Comparison of ENCODE assay signal across 26 cellular contexts in genomic region chr4:8719421-8719820, GRCh38.
"Had no signal": no experiment of that assay in that cellular context is flagged by ENCODE, and none has a peak within 500 bp of the region (broad histone marks: within the 10 kb centered on the region; RNA-seq: fewer than 3 reads in every experiment).

No MANE protein-coding gene starts in this region.

- H3K36me3 Mint-ChIP-seq: activated CD4-positive, alpha-beta memory T cell treated with anti-CD3 and anti-CD28 coated beads for 36 hours; activated naive CD8-positive, alpha-beta T cell treated with anti-CD3 and anti-CD28 coated beads for 36 hours had no signal

- H3K27me3 ChIP-seq: pancreas, right atrium auricular region, uterus had no signal

- H3K36me3 ChIP-seq: esophagus squamous epithelium, gastroesophageal sphincter, left lung, neutrophil, pancreas, right atrium auricular region, tibial artery, uterus had no signal

- H3K27ac ChIP-seq: coronary artery, esophagus squamous epithelium, gastroesophageal sphincter, left lung, neutrophil, pancreas, psoas muscle, right atrium auricular region, tibial artery, uterus had no signal

- H3K4me3 Mint-ChIP-seq: activated B cell treated with CpG ODN at 0.5 μM for 24 hours; activated CD4-positive, alpha-beta memory T cell treated with anti-CD3 and anti-CD28 coated beads for 36 hours; activated naive CD8-positive, alpha-beta T cell treated with anti-CD3 and anti-CD28 coated beads for 36 hours; activated T-helper 1 cell treated with anti-CD3 and anti-CD28 coated beads, Interleukin-12 subunit alpha, Interleukin-12 subunit beta, Interleukin-2, Interleukin-4 antibody, amounts not matched to agents 30 ng/mL and 10 ng/mL and 1 ng/mL, durations not matched to agents 14 hours and 24 hours and 36 hours; endodermal cell; nephron; stimulated activated naive CD8-positive, alpha-beta T cell treated with anti-CD3 and anti-CD28 coated beads, Interleukin-15, Interleukin-2, amounts not matched to agents 100 ng/mL and 50 ng/mL, for 24 hours had no signal

- H3K4me3 ChIP-seq: coronary artery, esophagus squamous epithelium, gastroesophageal sphincter, left lung, pancreas, psoas muscle, right atrium auricular region, tibial artery, uterus had no signal

- H3K27me3 Mint-ChIP-seq: activated B cell treated with CpG ODN at 0.5 μM for 24 hours; activated CD4-positive, alpha-beta memory T cell treated with anti-CD3 and anti-CD28 coated beads for 36 hours; stimulated activated naive CD8-positive, alpha-beta T cell treated with anti-CD3 and anti-CD28 coated beads, Interleukin-15, Interleukin-2, amounts not matched to agents 100 ng/mL and 50 ng/mL, for 24 hours had no signal

- H3K4me1 Mint-ChIP-seq: activated B cell treated with CpG ODN at 0.5 μM for 24 hours; activated naive CD8-positive, alpha-beta T cell treated with anti-CD3 and anti-CD28 coated beads for 36 hours; endodermal cell had no signal

- H3K27ac Mint-ChIP-seq: activated B cell treated with CpG ODN at 0.5 μM for 24 hours; activated CD4-positive, alpha-beta memory T cell treated with anti-CD3 and anti-CD28 coated beads for 36 hours; activated naive CD8-positive, alpha-beta T cell treated with anti-CD3 and anti-CD28 coated beads for 36 hours; activated T-helper 1 cell treated with anti-CD3 and anti-CD28 coated beads, Interleukin-12 subunit alpha, Interleukin-12 subunit beta, Interleukin-2, Interleukin-4 antibody, amounts not matched to agents 30 ng/mL and 10 ng/mL and 1 ng/mL, durations not matched to agents 14 hours and 24 hours and 36 hours; endodermal cell; nephron; stimulated activated naive CD8-positive, alpha-beta T cell treated with anti-CD3 and anti-CD28 coated beads, Interleukin-15, Interleukin-2, amounts not matched to agents 100 ng/mL and 50 ng/mL, for 24 hours had no signal

- FAIRE-seq: bronchial epithelial cell, islet of Langerhans, pancreas, TTC549 had no signal

- H3K4me1 ChIP-seq: esophagus squamous epithelium, gastroesophageal sphincter, left lung, pancreas, psoas muscle, right atrium auricular region, tibial artery, uterus had no signal

- DNase-seq: activated B cell treated with CpG ODN at 0.5 μM for 24 hours; activated CD4-positive, alpha-beta memory T cell treated with anti-CD3 and anti-CD28 coated beads for 36 hours; activated CD4-positive, alpha-beta T cell treated with anti-CD3 and anti-CD28 coated beads for 48 hours; activated naive CD8-positive, alpha-beta T cell treated with anti-CD3 and anti-CD28 coated beads for 36 hours; cerebellar nuclear complex; esophagus squamous epithelium; midbrain; pancreas; stimulated activated CD4-positive, alpha-beta T cell treated with anti-CD3 and anti-CD28 coated beads, Interleukin-1b, Interleukin-23, amount 100 ng/mL, for 48 hours; substantia nigra; T-helper 1 cell had no signal

- H3K9me3 ChIP-seq: pancreas, uterus had no signal

- ATAC-seq: gastroesophageal sphincter, left lung, pancreas, psoas muscle had no signal
